In the genomic region with DNA sequence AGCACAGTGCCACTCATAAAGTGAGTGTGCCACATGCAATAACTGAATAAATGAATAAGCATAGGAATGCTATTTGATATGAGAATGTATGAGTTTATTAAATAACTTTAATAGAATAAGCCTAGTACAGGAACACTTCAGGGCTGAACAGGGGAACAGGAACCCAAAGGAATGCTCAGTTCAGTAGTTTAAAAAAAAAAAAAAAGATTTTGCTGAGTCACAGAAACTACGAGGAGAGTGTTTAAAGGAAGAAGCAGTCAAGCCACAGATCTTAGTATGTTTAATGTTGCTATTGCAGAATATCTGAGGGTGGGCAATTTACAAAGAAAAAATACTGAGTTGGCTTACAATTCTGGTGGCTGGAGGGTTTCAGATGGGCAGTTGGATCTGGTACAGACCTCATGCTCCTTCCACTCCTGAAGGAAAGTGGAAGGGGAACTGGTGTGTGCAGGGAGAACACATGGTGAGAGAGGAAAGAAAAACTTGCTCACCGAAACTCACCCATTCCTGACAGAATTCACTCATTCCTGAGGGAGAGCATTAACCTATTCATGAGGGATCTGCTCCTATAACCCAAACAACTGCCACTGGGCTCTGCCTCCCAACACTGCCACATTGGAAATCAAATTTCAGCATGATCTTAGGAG, we compare ENCODE assay signal across 16 cellular contexts.
A peak's percentile ranks its signal among the peaks of the same experiment; 100 is the strongest.
DNase-seq lines count a peak whose midpoint lies in the region; ATAC-seq and TF ChIP-seq lines count a peak whose summit lies in the region.
"Had no signal": no experiment of that assay in that cellular context is flagged by ENCODE, and none has a peak within 500 bp of the region (broad histone marks: within the 10 kb centered on the region; RNA-seq: fewer than 3 reads in every experiment).

No MANE protein-coding gene starts in this region.

- H2AFZ ChIP-seq in HCT116 (ENCODE audit: low read depth, low read length, poor library complexity, severe bottlenecking) (peak overlapping the region; percentile 30), PC-9 (peak overlapping the region; percentile 74)

- no peaks in the 10 kb centered on the region for H3K36me3 Mint-ChIP-seq in osteocyte (ENCODE audit: unreplicated experiment)
- H3K36me3 Mint-ChIP-seq: activated CD4-positive, alpha-beta memory T cell treated with anti-CD3 and anti-CD28 coated beads for 36 hours; activated naive CD8-positive, alpha-beta T cell; CD8-positive, alpha-beta memory T cell; naive thymus-derived CD8-positive, alpha-beta T cell had no signal

- no peak for TF ChIP-seq RAD21 in HCT116 (IDR thresholded peaks at IDR 0.05; ENCODE audit: low read depth)

- no peaks in the 10 kb centered on the region for H3K4me1 ChIP-seq in HCT116 (ENCODE audit: control insufficient read depth in 1 of 2, insufficient read depth in 2 of 2, low read length in 2 of 2)
- H3K4me1 ChIP-seq in PC-9 (replicated peaks; ENCODE audit: insufficient read depth), result peaks cover 14% of the 10 kb centered on the region; the same call in 1 of the 2 replicates
- H3K4me1 ChIP-seq in Peyer's patch, result no peaks in the 10 kb centered on the region
- H3K4me1 ChIP-seq: SJSA1 had no signal

- no peaks in the 10 kb centered on the region for H3K27me3 Mint-ChIP-seq in osteocyte (ENCODE audit: unreplicated experiment)
- H3K27me3 Mint-ChIP-seq: activated CD4-positive, alpha-beta memory T cell treated with anti-CD3 and anti-CD28 coated beads for 36 hours; activated naive CD8-positive, alpha-beta T cell; CD8-positive, alpha-beta memory T cell; effector memory CD8-positive, alpha-beta T cell; naive thymus-derived CD8-positive, alpha-beta T cell had no signal

- H3K27ac Mint-ChIP-seq in osteocyte (ENCODE audit: unreplicated experiment), result peak overlapping the region; percentile 42
- H3K27ac Mint-ChIP-seq: activated CD4-positive, alpha-beta memory T cell treated with anti-CD3 and anti-CD28 coated beads for 36 hours; activated naive CD8-positive, alpha-beta T cell; CD8-positive, alpha-beta memory T cell; effector memory CD8-positive, alpha-beta T cell; naive thymus-derived CD8-positive, alpha-beta T cell had no signal

- H3K9me2 ChIP-seq in HCT116 (ENCODE audit: insufficient read depth) (no peaks in the 10 kb centered on the region), PC-9 (ENCODE audit: insufficient read depth) (no peaks in the 10 kb centered on the region)

- TF ChIP-seq POLR2A in HCT116 (IDR thresholded peaks at IDR 0.05; ENCODE audit: borderline replicate concordance, extremely low read depth, insufficient read depth, insufficient read length) (no peak), Peyer's patch (IDR thresholded peaks at IDR 0.05) (no peak)

- POLR2A ChIA-PET in HCT116 (lab: Charles Lee) (no interaction called here), PC-9 (lab: Charles Lee; ENCODE audit: unreplicated experiment) (no interaction called here)

- CTCF ChIA-PET in HCT116 (lab: Charles Lee) (no interaction called here), PC-9 (lab: Charles Lee) (no interaction called here)

- no TSS peak for BruUV-seq in HCT116 (replicated peaks; lab: Mats Ljungman, UMichigan)
- BruUV-seq in PC-9 (replicated peaks; lab: Mats Ljungman, UMichigan), result TSS peak; percentile 36

- no peaks in the 10 kb centered on the region for H3K9me3 ChIP-seq in HCT116 (ENCODE audit: control insufficient read depth in 1 of 2, insufficient read depth in 1 of 2, low read depth in 1 of 2, low read length in 2 of 2)
- H3K9me3 ChIP-seq in PC-9 (ENCODE audit: insufficient read depth, low read depth), result no peaks in the 10 kb centered on the region; the same call in 1 of the 2 replicates
- no peaks in the 10 kb centered on the region for H3K9me3 ChIP-seq in Peyer's patch

- H3K4me3 ChIP-seq in HCT116 (replicated peaks in 1 of 2; ENCODE audit: low read depth in 1 of 2, low read length in 2 of 2) (no peak overlapping the region), PC-9 (no peak overlapping the region), epithelial cell of esophagus (ENCODE audit: low read length) (no peak overlapping the region), Peyer's patch (no peak overlapping the region)
- H3K4me3 ChIP-seq: SJSA1 had no signal

- peaks cover 11% of the 10 kb centered on the region for H3K4me1 Mint-ChIP-seq in osteocyte (ENCODE audit: unreplicated experiment)
- H3K4me1 Mint-ChIP-seq: CD8-positive, alpha-beta memory T cell; naive thymus-derived CD8-positive, alpha-beta T cell had no signal

- H3K4me2 ChIP-seq in HCT116 (ENCODE audit: low read length), result no peak overlapping the region
- peak overlapping the region; percentile 30 for H3K4me2 ChIP-seq in PC-9

- H3K4me3 Mint-ChIP-seq in osteocyte (ENCODE audit: unreplicated experiment), result peak overlapping the region; percentile 38
- H3K4me3 Mint-ChIP-seq: activated CD4-positive, alpha-beta memory T cell treated with anti-CD3 and anti-CD28 coated beads for 36 hours; activated naive CD8-positive, alpha-beta T cell; effector memory CD8-positive, alpha-beta T cell; naive thymus-derived CD8-positive, alpha-beta T cell had no signal

- intact Hi-C loops in HCT116 (cut with micrococcal nuclease), result no loop called here
- intact Hi-C loops in PC-9 (cut with micrococcal nuclease; ENCODE audit: unreplicated experiment), result no loop called here

- no peaks in the 10 kb centered on the region for H3K9me3 Mint-ChIP-seq in osteocyte (ENCODE audit: unreplicated experiment)

- H3K27ac ChIP-seq in HCT116 (ENCODE audit: low read depth, low read length) (no peak overlapping the region), PC-9 (no peak overlapping the region; the same call in 1 of the 2 replicates), Peyer's patch (no peak overlapping the region)
- H3K27ac ChIP-seq: SJSA1 had no signal

- H3K9ac ChIP-seq in HCT116 (ENCODE audit: low read length), result no peak overlapping the region

- H4K20me1 ChIP-seq in HCT116 (ENCODE audit: insufficient read depth) (no peaks in the 10 kb centered on the region), PC-9 (ENCODE audit: insufficient read depth) (no peaks in the 10 kb centered on the region)

- H3F3A ChIP-seq in PC-9 (ENCODE audit: insufficient read depth, low read depth), result no peaks in the 10 kb centered on the region

- ATAC-seq in HCT116 (no peak), GM21381 (IDR thresholded peaks at IDR 0.05; ENCODE audit: unreplicated experiment) (no peak), HG02981 (IDR thresholded peaks at IDR 0.05; ENCODE audit: unreplicated experiment) (no peak), HG03378 (IDR thresholded peaks at IDR 0.05; ENCODE audit: unreplicated experiment) (no peak)
- ATAC-seq: effector memory CD8-positive, alpha-beta T cell; naive thymus-derived CD8-positive, alpha-beta T cell had no signal

- no peak for DNase-seq in HCT116 (ENCODE audit: low read depth, low spot score)
- DNase-seq in PC-9, result peak in 1 of 2 experiments; percentile 36
- DNase-seq in epithelial cell of esophagus (ENCODE audit: low read depth), result peak; percentile 36
- DNase-seq in osteocyte (ENCODE audit: extremely low spot score, unreplicated experiment), result no peak
- DNase-seq in Peyer's patch, result no peak
- DNase-seq: activated CD4-positive, alpha-beta memory T cell treated with anti-CD3 and anti-CD28 coated beads for 36 hours; CD8-positive, alpha-beta memory T cell; effector memory CD8-positive, alpha-beta T cell; naive thymus-derived CD8-positive, alpha-beta T cell; NCI-H2227 treated with DMSO at 0.1 percent for 48 hours; stimulated activated CD4-positive, alpha-beta T cell treated with anti-CD3 and anti-CD28 coated beads, Interleukin-15, amount 100 ng/mL, for 24 hours had no signal

- TF ChIP-seq CTCF in HCT116 (IDR thresholded peaks at IDR 0.05 in 2 of 3, conservative IDR thresholded peaks at IDR 0.05 in 1 of 3; ENCODE audit: borderline replicate concordance in 1 of 3, insufficient read depth in 1 of 3, low read depth in 2 of 3, low read length in 2 of 3), result no peak
- TF ChIP-seq CTCF in PC-9 (conservative IDR thresholded peaks at IDR 0.05), result no peak
- no peak for TF ChIP-seq CTCF in epithelial cell of esophagus (IDR thresholded peaks at IDR 0.05; ENCODE audit: insufficient read depth, low read depth, low read length, missing control alignments)
- TF ChIP-seq CTCF in osteocyte (IDR thresholded peaks at IDR 0.05), result no peak
- TF ChIP-seq CTCF in Peyer's patch (IDR thresholded peaks at IDR 0.05), result no peak

- RAD21 ChIA-PET in HCT116 (lab: Charles Lee; ENCODE audit: low non-redundant PET in 1 of 2, low total read pairs in 2 of 2, uncharacterized antibody in 2 of 2, unreplicated experiment in 2 of 2), result no interaction called here

- H3K79me2 ChIP-seq in HCT116 (ENCODE audit: insufficient read depth, low read length) (no peaks in the 10 kb centered on the region), PC-9 (ENCODE audit: low read depth) (no peaks in the 10 kb centered on the region)

- H3K27me3 ChIP-seq in HCT116 (ENCODE audit: insufficient read depth, low read length), result no peaks in the 10 kb centered on the region
- no peaks in the 10 kb centered on the region for H3K27me3 ChIP-seq in PC-9 (ENCODE audit: insufficient read depth, low read depth)
- H3K27me3 ChIP-seq in Peyer's patch, result no peaks in the 10 kb centered on the region
- H3K27me3 ChIP-seq: SJSA1 had no signal

- H3K36me3 ChIP-seq in HCT116 (ENCODE audit: control insufficient read depth in 1 of 2, insufficient read depth in 2 of 2, low read length in 2 of 2), result no peaks in the 10 kb centered on the region
- no peaks in the 10 kb centered on the region for H3K36me3 ChIP-seq in PC-9 (ENCODE audit: low read depth)
- no peaks in the 10 kb centered on the region for H3K36me3 ChIP-seq in Peyer's patch
- H3K36me3 ChIP-seq: SJSA1 had no signal

TF ChIP-seq in HCT116, 20 proteins besides CTCF, POLR2A, EP300 and RAD21 (continues in another document):
- TF ChIP-seq ZNF274 (IDR thresholded peaks at IDR 0.05; ENCODE audit: low read depth, low read length), result no peak
- no peak for TF ChIP-seq SP1 (IDR thresholded peaks at IDR 0.05; ENCODE audit: low read depth)
- no peak for TF ChIP-seq EGR1 (IDR thresholded peaks at IDR 0.05; ENCODE audit: low read depth)
- no peak for TF ChIP-seq FOSL1 (IDR thresholded peaks at IDR 0.05; ENCODE audit: low read depth)
- no peak for TF ChIP-seq TCF7L2 (IDR thresholded peaks at IDR 0.05; ENCODE audit: borderline replicate concordance, extremely low read depth, insufficient read depth, insufficient read length)
- TF ChIP-seq, protein P1, sequence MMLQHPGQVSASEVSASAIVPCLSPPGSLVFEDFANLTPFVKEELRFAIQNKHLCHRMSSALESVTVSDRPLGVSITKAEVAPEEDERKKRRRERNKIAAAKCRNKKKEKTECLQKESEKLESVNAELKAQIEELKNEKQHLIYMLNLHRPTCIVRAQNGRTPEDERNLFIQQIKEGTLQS (IDR thresholded peaks at IDR 0.05), result no peak
- no peak for TF ChIP-seq EZH2phosphoT487 (IDR thresholded peaks at IDR 0.05; ENCODE audit: borderline replicate concordance)
- no peak for TF ChIP-seq CEBPB (IDR thresholded peaks at IDR 0.05; ENCODE audit: low read depth)
- TF ChIP-seq JUND (IDR thresholded peaks at IDR 0.05), result no peak
- TF ChIP-seq ZFX (IDR thresholded peaks at IDR 0.05), result no peak
- TF ChIP-seq, protein P2, sequence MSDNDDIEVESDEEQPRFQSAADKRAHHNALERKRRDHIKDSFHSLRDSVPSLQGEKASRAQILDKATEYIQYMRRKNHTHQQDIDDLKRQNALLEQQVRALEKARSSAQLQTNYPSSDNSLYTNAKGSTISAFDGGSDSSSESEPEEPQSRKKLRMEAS (IDR thresholded peaks at IDR 0.05), result no peak
- TF ChIP-seq ELF1 (IDR thresholded peaks at IDR 0.05; ENCODE audit: borderline replicate concordance, low read depth), result no peak
